17 cellular contexts compared by ENCODE assay signal in the genomic region with DNA sequence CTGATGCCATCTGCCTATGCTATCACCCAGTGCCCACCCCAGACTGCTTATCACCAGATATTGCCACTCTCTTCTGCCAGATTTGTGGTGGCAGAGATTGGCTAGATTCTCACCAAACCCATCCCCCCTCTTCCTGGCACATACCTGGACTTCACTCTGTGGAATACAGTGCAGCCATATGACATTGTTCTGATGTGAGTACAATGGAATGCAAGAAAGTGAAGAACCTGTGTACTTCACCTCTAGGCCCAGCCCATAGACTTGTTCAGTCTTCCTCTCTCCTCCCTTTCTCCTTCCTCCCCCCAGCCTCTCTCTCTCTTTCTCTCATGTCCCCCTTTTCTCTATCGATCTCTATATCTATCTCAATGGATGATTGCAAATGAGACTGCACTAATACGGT. TPM values are rescaled to one million over a fixed set of nuclear protein-coding genes. Genes with fewer than 3 reads are reported as not detected.
DNase-seq lines count a peak whose midpoint lies in the region; ATAC-seq and FAIRE-seq lines count a peak whose summit lies in the region.
"Had no signal": no experiment of that assay in that cellular context is flagged by ENCODE, and none has a peak within 500 bp of the region (broad histone marks: within the 10 kb centered on the region; RNA-seq: fewer than 3 reads in every experiment).

No MANE protein-coding gene starts in this region.

- no peak for FAIRE-seq in RCC 7860 (lab: Jason Lieb, UNC)
- FAIRE-seq: A204.1, GM12878, HepG2, HTR-8/SVneo had no signal

- DNase-seq in RCC 7860 (ENCODE audit: low spot score) (peak; percentile 6), cerebellar cortex (ENCODE audit: low spot score) (peak; percentile 46), kidney tubule cell (ENCODE audit: low spot score) (peak; percentile 73), NCI-H2196 treated with DMSO at 0.1 percent for 48 hours (lab: John Stamatoyannopoulos, UW; ENCODE audit: unreplicated experiment) (no peak), left cardiac atrium (no peak)
- no peak for DNase-seq in stimulated activated CD4-positive, alpha-beta T cell treated with anti-CD3 and anti-CD28 coated beads, Interleukin-1b, Interleukin-23, amount 100 ng/mL, for 48 hours
- DNase-seq in stimulated activated CD4-positive, alpha-beta T cell treated with anti-CD3 and anti-CD28 coated beads, Interleukin-4, amount 100 ng/mL, for 1 hour: no peak
- DNase-seq: Calu3; CD4-positive, alpha-beta T cell; DMS 273 treated with DMSO at 0.1 percent for 48 hours; H7 had no signal

- intact Hi-C loops in left cardiac atrium (cut with DNase I): no loop called here

- no peak for ATAC-seq in left cardiac atrium
- ATAC-seq: GM12878, GM23338, HepG2 had no signal

RNA-seq across cellular contexts. Expression of gene NTRK3, which starts 46.9 kb away (rescaled TPM):
- total RNA-seq in left cardiac atrium: 1 to 10 TPM; 3.3 to 6.9 TPM
- total RNA-seq: B cell, Calu3, GM12878, HepG2 had no signal

Comparison
In these comparisons a context has a peak if more than half of its experiments do, and no peak if none do; other contexts are left out.
1. DNase-seq: peak in RCC 7860 (single experiment), cerebellar cortex (single experiment) and kidney tubule cell (single experiment); none in stimulated activated CD4-positive, alpha-beta T cell treated with anti-CD3 and anti-CD28 coated beads, Interleukin-1b, Interleukin-23, amount 100 ng/mL, for 48 hours (single experiment), stimulated activated CD4-positive, alpha-beta T cell treated with anti-CD3 and anti-CD28 coated beads, Interleukin-4, amount 100 ng/mL, for 1 hour (single experiment), NCI-H2196 treated with DMSO at 0.1 percent for 48 hours (single experiment) and left cardiac atrium (single experiment).